Comparison of ENCODE assay signal across 36 cellular contexts in genomic region chr1:234430691-234431090, GRCh38. TPM values are rescaled to one million over a fixed set of nuclear protein-coding genes. Genes with fewer than 3 reads are reported as not detected.
DNase-seq lines count a peak whose midpoint lies in the region; ATAC-seq, FAIRE-seq and TF ChIP-seq lines count a peak whose summit lies in the region.
"Had no signal": no experiment of that assay in that cellular context is flagged by ENCODE, and none has a peak within 500 bp of the region (broad histone marks: within the 10 kb centered on the region; RNA-seq: fewer than 3 reads in every experiment).

No MANE protein-coding gene starts in this region.

- no peaks in the 10 kb centered on the region for H3K27me3 Mint-ChIP-seq in activated T-helper 17 cell treated with anti-CD3 and anti-CD28 coated beads, Interleukin-2, amount 50 U/mL, for 72 hours
- no peaks in the 10 kb centered on the region for H3K27me3 Mint-ChIP-seq in activated naive CD4-positive, alpha-beta T cell treated with anti-CD3 and anti-CD28 coated beads, Interleukin-2, amount 10 ng/mL, durations not matched to agents 7 days and 5 days
- H3K27me3 Mint-ChIP-seq: B cell; CD4-positive, alpha-beta memory T cell; CD4-positive, alpha-beta T cell; CD4-positive, CD25-positive, alpha-beta regulatory T cell; CD8-positive, alpha-beta memory T cell had no signal

- no peaks in the 10 kb centered on the region for H3K79me2 ChIP-seq in HepG2 (ENCODE audit: insufficient read depth, low read length)
- H3K79me2 ChIP-seq in K562 (ENCODE audit: control insufficient read depth, insufficient read depth, low read length): no peaks in the 10 kb centered on the region
- no peaks in the 10 kb centered on the region for H3K79me2 ChIP-seq in endothelial cell of umbilical vein (ENCODE audit: control insufficient read depth, insufficient read depth, low read length)

- POLR2A ChIA-PET in HepG2 (lab: Yijun Ruan, JAX) (no interaction called here), K562 (lab: Yijun Ruan, JAX) (interaction anchor here (0.7 to 1.0 kb wide), 3 partner anchors 10 to 57 kb away, joined by 3 read pairs; no protein-coding TSS in a partner anchor), endothelial cell of umbilical vein (lab: Charles Lee) (no interaction called here)

- peak overlapping the region; percentile 67 for H3K27ac Mint-ChIP-seq in activated T-helper 17 cell treated with anti-CD3 and anti-CD28 coated beads, Interleukin-2, amount 50 U/mL, for 72 hours
- no peak overlapping the region for H3K27ac Mint-ChIP-seq in activated naive CD4-positive, alpha-beta T cell treated with anti-CD3 and anti-CD28 coated beads, Interleukin-2, amount 10 ng/mL, durations not matched to agents 7 days and 5 days
- H3K27ac Mint-ChIP-seq: B cell; CD4-positive, alpha-beta T cell; CD8-positive, alpha-beta memory T cell; CD8-positive, alpha-beta T cell had no signal

- no peak overlapping the region for H3K4me3 Mint-ChIP-seq in activated T-helper 17 cell treated with anti-CD3 and anti-CD28 coated beads, Interleukin-2, amount 50 U/mL, for 72 hours
- H3K4me3 Mint-ChIP-seq in activated naive CD4-positive, alpha-beta T cell treated with anti-CD3 and anti-CD28 coated beads, Interleukin-2, amount 10 ng/mL, durations not matched to agents 7 days and 5 days: no peak overlapping the region
- H3K4me3 Mint-ChIP-seq: B cell; CD14-positive monocyte; CD4-positive, alpha-beta memory T cell; CD4-positive, alpha-beta T cell; CD4-positive, CD25-positive, alpha-beta regulatory T cell; CD8-positive, alpha-beta memory T cell; CD8-positive, alpha-beta T cell had no signal

- ATAC-seq in HepG2: no peak
- no peak for ATAC-seq in right lobe of liver
- no peak for ATAC-seq in activated T-helper 17 cell treated with anti-CD3 and anti-CD28 coated beads, Interleukin-2, amount 50 U/mL, for 72 hours (replicated peaks)
- ATAC-seq in K562: no peak
- no peak for ATAC-seq in left lobe of liver
- ATAC-seq: A549; CD8-positive, alpha-beta T cell had no signal

- intact Hi-C loops in HepG2 (cut with micrococcal nuclease; ENCODE audit: unreplicated experiment) (no loop called here), right lobe of liver (cut with DNase I) (no loop called here), K562 (cut with micrococcal nuclease) (no loop called here), endothelial cell of umbilical vein (cut with micrococcal nuclease) (no loop called here)

- H3K4me3 ChIP-seq in HepG2 (replicated peaks in 1 of 3; ENCODE audit: insufficient read depth in 1 of 3, low read depth in 2 of 3, low read length in 3 of 3) (no peak overlapping the region), right lobe of liver (no peak overlapping the region), K562 (no peak overlapping the region), endothelial cell of umbilical vein (replicated peaks in 1 of 3; ENCODE audit: insufficient read depth in 1 of 3, low read depth in 1 of 3, low read length in 3 of 3) (no peak overlapping the region)
- H3K4me3 ChIP-seq: A549; BLaER1; BLaER1 treated with 17β-estradiol and CSF1 and Interleukin-3, amounts not matched to agents 10 nM and 100 nM had no signal

- no peak overlapping the region for H3K4me2 ChIP-seq in HepG2 (ENCODE audit: low read depth, low read length)
- no peak overlapping the region for H3K4me2 ChIP-seq in K562 (ENCODE audit: insufficient read depth, low read length)
- peak overlapping the region; percentile 59 for H3K4me2 ChIP-seq in endothelial cell of umbilical vein (ENCODE audit: insufficient read depth, low read length)
- H3K4me2 ChIP-seq: A549, BLaER1 had no signal

- H3K27ac ChIP-seq in HepG2 (ENCODE audit: extremely low read length, insufficient read depth, low read length) (no peak overlapping the region), right lobe of liver (no peak overlapping the region), K562 (ENCODE audit: extremely low read depth, low read depth, low read length) (no peak overlapping the region), endothelial cell of umbilical vein (ENCODE audit: insufficient read depth, low read depth, low read length) (no peak overlapping the region)
- H3K27ac ChIP-seq: 22Rv1; A549; BLaER1; BLaER1 treated with 17β-estradiol and CSF1 and Interleukin-3, amounts not matched to agents 10 nM and 100 nM; C4-2B had no signal

- WGBS in HepG2 (ENCODE audit: low lambda C conversion rate): 97% methylated on average over 5 of the region's 5 CpGs
- WGBS in right lobe of liver (ENCODE audit: insufficient coverage, low coverage, low lambda C conversion rate, missing lambda C conversion rate): 98% methylated on average over 5 of the region's 5 CpGs
- WGBS in K562 (ENCODE audit: insufficient coverage, low coverage, missing lambda C conversion rate): 64% methylated on average over 5 of the region's 5 CpGs

- no peaks in the 10 kb centered on the region for H4K20me1 ChIP-seq in HepG2 (ENCODE audit: insufficient read depth, low read length)
- H4K20me1 ChIP-seq in K562 (replicated peaks; ENCODE audit: control insufficient read depth, insufficient read depth, low read length): no peaks in the 10 kb centered on the region
- H4K20me1 ChIP-seq in endothelial cell of umbilical vein (replicated peaks; ENCODE audit: control insufficient read depth, extremely low read depth, insufficient read depth, low read length): no peaks in the 10 kb centered on the region
- H4K20me1 ChIP-seq: BLaER1 treated with 17β-estradiol and CSF1 and Interleukin-3, amounts not matched to agents 10 nM and 100 nM had no signal

- no peak for TF ChIP-seq RAD21 in HepG2 (CRISPR knock-in tag; IDR thresholded peaks at IDR 0.05)
- no peak for TF ChIP-seq RAD21 in K562 (CRISPR knock-in tag; conservative IDR thresholded peaks at IDR 0.05 in 1 of 2, IDR thresholded peaks at IDR 0.05 in 1 of 2)

- TF ChIP-seq CTCF in HepG2 (CRISPR knock-in tag; IDR thresholded peaks at IDR 0.05) (no peak), right lobe of liver (IDR thresholded peaks at IDR 0.05) (no peak), K562 (IDR thresholded peaks at IDR 0.05 in 2 of 3, conservative IDR thresholded peaks at IDR 0.05 in 1 of 3; ENCODE audit: insufficient read depth in 2 of 3, low read depth in 1 of 3, low read length in 3 of 3) (no peak), endothelial cell of umbilical vein (IDR thresholded peaks at IDR 0.05; ENCODE audit: extremely low read depth in 1 of 2, insufficient read depth in 1 of 2, low read depth in 1 of 2, low read length in 2 of 2) (no peak)

- FAIRE-seq in HepG2 (lab: Jason Lieb, UNC) (no peak), K562 (lab: Jason Lieb, UNC) (no peak), endothelial cell of umbilical vein (lab: Jason Lieb, UNC) (no peak)
- FAIRE-seq: A204.1, A549 had no signal

- dilution Hi-C loops in endothelial cell of umbilical vein (cut with MboI; ENCODE audit: extremely low pct_ligation_motif_present, low sequenced_read_pairs): no loop called here

- TF ChIP-seq POLR2A in HepG2 (IDR thresholded peaks at IDR 0.05; ENCODE audit: insufficient read depth in 1 of 2, low read depth in 2 of 2, low read length in 2 of 2) (no peak), right lobe of liver (IDR thresholded peaks at IDR 0.05) (no peak), K562 (conservative IDR thresholded peaks at IDR 0.05) (no peak), endothelial cell of umbilical vein (IDR thresholded peaks at IDR 0.05; ENCODE audit: low read depth, low read length) (no peak)

- CTCF ChIA-PET in HepG2 (lab: Yijun Ruan, JAX; ENCODE audit: low intra/inter-chr PET ratio, low total read pairs) (no interaction called here), K562 (lab: Yijun Ruan, JAX; ENCODE audit: low intra/inter-chr PET ratio) (interaction anchor here (0.7 kb wide), 1 partner anchor 674 kb away, joined by 3 read pairs; no protein-coding TSS in a partner anchor), endothelial cell of umbilical vein (lab: Charles Lee) (interaction anchor here (1.7 kb wide), 1 partner anchor 11 kb away, joined by 7 read pairs; no protein-coding TSS in a partner anchor)
- CTCF ChIA-PET in activated naive CD4-positive, alpha-beta T cell treated with anti-CD3 and anti-CD28 coated beads, Interleukin-2, amount 10 ng/mL, durations not matched to agents 7 days and 5 days (lab: Charles Lee): interaction anchor here (1.2 kb wide), 1 partner anchor 35 kb away, joined by 3 read pairs; no protein-coding TSS in a partner anchor

- DNase-seq in HepG2 (ENCODE audit: low spot score) (no peak), right lobe of liver (no peak), K562 (ENCODE audit: extremely low read depth in 1 of 4, low spot score in 3 of 4) (no peak), endothelial cell of umbilical vein (ENCODE audit: low read depth, low spot score) (no peak), left lobe of liver (ENCODE audit: low spot score) (no peak), NCI-H2081 treated with DMSO at 0.1 percent for 48 hours (lab: John Stamatoyannopoulos, UW) (no peak)
- DNase-seq in activated naive CD4-positive, alpha-beta T cell treated with anti-CD3 and anti-CD28 coated beads, Interleukin-2, amount 10 ng/mL, durations not matched to agents 7 days and 5 days: no peak
- DNase-seq: 8988T; ACHN; AML-193; BE2C; C1 segment of cervical spinal cord; Caco-2; Calu3; CD4-positive, alpha-beta memory T cell; CD4-positive, alpha-beta T cell; CD4-positive, CD25-positive, alpha-beta regulatory T cell; CD8-positive, alpha-beta memory T cell; CD8-positive, alpha-beta T cell; COR-L47; DMS 273 treated with DMSO at 0.1 percent for 48 hours; DMS153; DMS53; DMS79; DMS79 treated with DMSO at 0.1 percent for 48 hours; DND-41; EL had no signal

- H3K36me3 ChIP-seq in HepG2 (replicated peaks in 1 of 2; ENCODE audit: control insufficient read depth in 1 of 2, insufficient read depth in 2 of 2, low read length in 2 of 2): peaks cover 15 to 75% of the 10 kb centered on the region in 2 experiments
- H3K36me3 ChIP-seq in right lobe of liver: peaks cover 0 to 12% (median 7%) of the 10 kb centered on the region in 4 donors
- peaks cover 34% of the 10 kb centered on the region; the same call in 1 of the 3 replicates for H3K36me3 ChIP-seq in K562 (ENCODE audit: control insufficient read depth, insufficient read depth, low read length)
- H3K36me3 ChIP-seq in endothelial cell of umbilical vein (ENCODE audit: control insufficient read depth in 2 of 2, extremely low read depth in 1 of 2, insufficient read depth in 2 of 2, low read length in 2 of 2): no peaks in the 10 kb centered on the region

- no peak overlapping the region for H3K9ac ChIP-seq in HepG2 (ENCODE audit: insufficient read depth, low read depth, low read length)
- H3K9ac ChIP-seq in K562 (ENCODE audit: insufficient read depth in 1 of 2, low read depth in 2 of 2, low read length in 2 of 2): no peak overlapping the region
- no peak overlapping the region for H3K9ac ChIP-seq in endothelial cell of umbilical vein (replicated peaks; ENCODE audit: extremely low read depth, insufficient read depth, low read length)
- H3K9ac ChIP-seq: BLaER1; BLaER1 treated with 17β-estradiol and CSF1 and Interleukin-3, amounts not matched to agents 10 nM and 100 nM had no signal

- H3K9me3 ChIP-seq in HepG2 (ENCODE audit: low read length) (no peaks in the 10 kb centered on the region), right lobe of liver (no peaks in the 10 kb centered on the region), K562 (replicated peaks; ENCODE audit: control insufficient read depth, insufficient read depth, low read depth, low read length) (no peaks in the 10 kb centered on the region), endothelial cell of umbilical vein (replicated peaks; ENCODE audit: control insufficient read depth, insufficient read depth, low read length) (no peaks in the 10 kb centered on the region)
- H3K9me3 ChIP-seq: A549; BE2C; BLaER1; BLaER1 treated with 17β-estradiol and CSF1 and Interleukin-3, amounts not matched to agents 10 nM and 100 nM; Caco-2 had no signal

- in situ Hi-C loops in HepG2 (cut with HindIII; ENCODE audit: extremely low pct_ligation_motif_present, low pct_unique_long_range_greater_than_20kb) (no loop called here), K562 (cut with MboI) (no loop called here)

- no peak for TF ChIP-seq EP300 in HepG2 (IDR thresholded peaks at IDR 0.05; ENCODE audit: low read depth in 2 of 2, low read length in 2 of 2)
- no peak for TF ChIP-seq EP300 in HepG2 (CRISPR knock-in tag; IDR thresholded peaks at IDR 0.05; ENCODE audit: borderline replicate concordance)
- TF ChIP-seq EP300 in K562 (IDR thresholded peaks at IDR 0.05; ENCODE audit: low read length): no peak

- H3K4me1 ChIP-seq in HepG2 (ENCODE audit: insufficient read depth, low read length) (no peaks in the 10 kb centered on the region), right lobe of liver (no peaks in the 10 kb centered on the region), K562 (replicated peaks in 1 of 2; ENCODE audit: control insufficient read depth in 2 of 2, insufficient read depth in 2 of 2, low read length in 2 of 2) (peaks cover 0 to 11% of the 10 kb centered on the region in 2 experiments; a peak in 3 of 5 replicates), endothelial cell of umbilical vein (ENCODE audit: control insufficient read depth, extremely low read depth, insufficient read depth, low read length) (peaks cover 19% of the 10 kb centered on the region)
- H3K4me1 ChIP-seq: BE2C, BLaER1, Caco-2 had no signal

- H3K4me1 Mint-ChIP-seq in activated T-helper 17 cell treated with anti-CD3 and anti-CD28 coated beads, Interleukin-2, amount 50 U/mL, for 72 hours: peaks cover 6% of the 10 kb centered on the region
- H3K4me1 Mint-ChIP-seq in activated naive CD4-positive, alpha-beta T cell treated with anti-CD3 and anti-CD28 coated beads, Interleukin-2, amount 10 ng/mL, durations not matched to agents 7 days and 5 days: peaks cover 6% of the 10 kb centered on the region
- H3K4me1 Mint-ChIP-seq: CD4-positive, alpha-beta memory T cell; CD8-positive, alpha-beta memory T cell had no signal

- no peak overlapping the region for H2AFZ ChIP-seq in HepG2 (ENCODE audit: low read length)
- H2AFZ ChIP-seq in K562 (ENCODE audit: low read depth, low read length): no peak overlapping the region
- H2AFZ ChIP-seq in endothelial cell of umbilical vein (ENCODE audit: low read depth, low read length): no peak overlapping the region

- H3K9me1 ChIP-seq in K562 (ENCODE audit: control insufficient read depth, insufficient read depth, low read length) (no peaks in the 10 kb centered on the region), endothelial cell of umbilical vein (replicated peaks; ENCODE audit: control insufficient read depth, extremely low read depth, insufficient read depth, low read length) (no peaks in the 10 kb centered on the region)

- BruUV-seq in HepG2 (replicated peaks; lab: Mats Ljungman, UMichigan) (no TSS peak), K562 (replicated peaks; lab: Mats Ljungman, UMichigan) (no TSS peak), endothelial cell of umbilical vein (replicated peaks; lab: Mats Ljungman, UMichigan) (no TSS peak)

- peaks cover 93% of the 10 kb centered on the region for H3K36me3 Mint-ChIP-seq in activated T-helper 17 cell treated with anti-CD3 and anti-CD28 coated beads, Interleukin-2, amount 50 U/mL, for 72 hours (ENCODE audit: low read depth)
- peaks cover 51% of the 10 kb centered on the region for H3K36me3 Mint-ChIP-seq in activated naive CD4-positive, alpha-beta T cell treated with anti-CD3 and anti-CD28 coated beads, Interleukin-2, amount 10 ng/mL, durations not matched to agents 7 days and 5 days

- no peaks in the 10 kb centered on the region for H3K9me3 Mint-ChIP-seq in activated T-helper 17 cell treated with anti-CD3 and anti-CD28 coated beads, Interleukin-2, amount 50 U/mL, for 72 hours
- H3K9me3 Mint-ChIP-seq in activated naive CD4-positive, alpha-beta T cell treated with anti-CD3 and anti-CD28 coated beads, Interleukin-2, amount 10 ng/mL, durations not matched to agents 7 days and 5 days: no peaks in the 10 kb centered on the region
- H3K9me3 Mint-ChIP-seq: CD14-positive monocyte; CD4-positive, alpha-beta memory T cell; CD4-positive, alpha-beta T cell; CD8-positive, alpha-beta memory T cell; CD8-positive, alpha-beta T cell had no signal

- H3K27me3 ChIP-seq in HepG2 (ENCODE audit: control insufficient read depth in 1 of 2, insufficient read depth in 2 of 2, low read length in 2 of 2): no peaks in the 10 kb centered on the region
- H3K27me3 ChIP-seq in right lobe of liver: no peaks in the 10 kb centered on the region
- H3K27me3 ChIP-seq in K562 (ENCODE audit: control insufficient read depth in 2 of 2, insufficient read depth in 2 of 2, low read length in 2 of 2): no peaks in the 10 kb centered on the region
- H3K27me3 ChIP-seq in endothelial cell of umbilical vein (ENCODE audit: control insufficient read depth in 2 of 2, insufficient read depth in 2 of 2, low read length in 2 of 2): no peaks in the 10 kb centered on the region
- H3K27me3 ChIP-seq: BE2C; BLaER1; BLaER1 treated with 17β-estradiol and CSF1 and Interleukin-3, amounts not matched to agents 10 nM and 100 nM had no signal

RNA-seq across cellular contexts. Expression of gene TARBP1, which starts 48.3 kb away (rescaled TPM):
- total RNA-seq in HepG2 (2016; rRNA removed; fragmentation: Illumina TruSeq; extraction: Trizol): 31.0 and 37.7 TPM in 2 replicates
- total RNA-seq in HepG2 (2016; cell fraction: cytosol; rRNA removed; fragmentation: Illumina TruSeq; extraction: Trizol; ENCODE audit: low read depth): 8.0 and 10.9 TPM in 2 replicates
- total RNA-seq in HepG2 (2016; cell fraction: insoluble cytoplasmic fraction; rRNA removed; fragmentation: Illumina TruSeq; extraction: Trizol): 33.0 and 39.2 TPM in 2 replicates
- total RNA-seq in HepG2 (2016; cell fraction: membrane; rRNA removed; fragmentation: Illumina TruSeq; extraction: Trizol): 9.9 and 14.5 TPM in 2 replicates
- total RNA-seq in HepG2 (2016; cell fraction: nucleus; rRNA removed; fragmentation: Illumina TruSeq; extraction: Trizol): 49.3 and 51.0 TPM in 2 replicates
- polyA plus RNA-seq in HepG2 (2011; rRNA removed): 58.7 and 67.0 TPM in 2 replicates
- polyA plus RNA-seq in HepG2 (2011; cell fraction: cytosol; rRNA removed): 15.2 and 18.3 TPM in 2 replicates
- 127 and 145 TPM in 2 replicates for polyA plus RNA-seq in HepG2 (2011; cell fraction: nucleus; rRNA removed)
- polyA plus RNA-seq in HepG2 (2012): 31.2 and 34.3 TPM in 2 replicates
- 1.00 and 1.2 TPM in 2 replicates for polyA plus RNA-seq in HepG2 (2016; cell fraction: cytosol; fragmentation: Illumina TruSeq; extraction: Trizol; ENCODE audit: low read depth)
- 26.8 and 27.3 TPM in 2 replicates for polyA plus RNA-seq in HepG2 (2016; cell fraction: insoluble cytoplasmic fraction; fragmentation: Illumina TruSeq; extraction: Trizol; ENCODE audit: low read depth)
- polyA plus RNA-seq in HepG2 (2016; cell fraction: membrane; fragmentation: Illumina TruSeq; extraction: Trizol; ENCODE audit: low read depth): 3.6 and 4.1 TPM in 2 replicates
- 121 and 134 TPM in 2 replicates for polyA plus RNA-seq in HepG2 (2016; cell fraction: nucleus; fragmentation: Illumina TruSeq; extraction: Trizol; ENCODE audit: insufficient read depth, low read depth)
- 15.4 and 29.8 TPM in 2 replicates for polyA minus RNA-seq in HepG2 (2011; rRNA and poly(A)+ RNA removed; ENCODE audit: low replicate concordance)
- polyA minus RNA-seq in HepG2 (2011; cell fraction: cytosol; rRNA and poly(A)+ RNA removed): 10.9 and 11.5 TPM in 2 replicates
- polyA minus RNA-seq in HepG2 (2011; cell fraction: nucleus; rRNA and poly(A)+ RNA removed): 73.5 and 78.7 TPM in 2 replicates
- total RNA-seq in right lobe of liver: 10 to 100 TPM in 2 of 6 experiments, 1 to 10 TPM in 4; 7.2 to 16.7 (median 8.0) TPM
- 10 to 100 TPM; 20.7 to 22.2 TPM for total RNA-seq in activated T-helper 17 cell treated with anti-CD3 and anti-CD28 coated beads, Interleukin-2, amount 50 U/mL, for 72 hours
- total RNA-seq in K562 (2011; cell fraction: chromatin; rRNA removed; ENCODE audit: low replicate concordance): 26.2 and 82.6 TPM in 2 replicates
- 15.0 and 20.9 TPM in 2 replicates for total RNA-seq in K562 (2011; cell fraction: nucleolus; rRNA removed)
- total RNA-seq in K562 (2011; cell fraction: nucleoplasm; rRNA removed): 28.7 and 45.3 TPM in 2 replicates
- 15.3 and 16.1 TPM in 2 replicates for total RNA-seq in K562 (2014; rRNA removed)
- 25.0 and 28.0 TPM in 2 replicates for total RNA-seq in K562 (2014; rRNA removed; fragmentation: Illumina TruSeq; extraction: Trizol)
- total RNA-seq in K562 (2015; rRNA removed; fragmentation: Illumina TruSeq; extraction: Trizol): 23.1 and 26.5 TPM in 2 replicates
- total RNA-seq in K562 (2021): 15.6 and 18.6 TPM in 2 replicates
- 48.0 and 66.5 TPM in 2 replicates for polyA plus RNA-seq in K562 (2011; rRNA removed)
- 12.4 and 31.8 TPM in 2 replicates for polyA plus RNA-seq in K562 (2011; cell fraction: cytosol; rRNA removed)
- polyA plus RNA-seq in K562 (2011; cell fraction: nucleus; rRNA removed): 84.2 and 119 TPM in 2 replicates
- 14.6 and 30.8 TPM in 2 replicates for polyA plus RNA-seq in K562 (2012)
- polyA plus RNA-seq in K562 (2014; fragmentation: Illumina TruSeq; extraction: Trizol): 20.5 and 22.9 TPM in 2 replicates
- polyA plus RNA-seq in K562 (2014; fragmentation: Nextera tagmentation; extraction: Ambion mirVana): 10 to 100 TPM in 1 of 2 experiments, 1 to 10 TPM in 1; 8.8 to 10.4 TPM
- 24.3 and 29.5 TPM in 2 replicates for polyA plus RNA-seq in K562 (2014; rRNA removed)
- polyA minus RNA-seq in K562 (2011; rRNA and poly(A)+ RNA removed): 27.7 and 45.5 TPM in 2 replicates
- polyA minus RNA-seq in K562 (2011; cell fraction: cytosol; rRNA and poly(A)+ RNA removed): 10.1 and 19.2 TPM in 2 replicates
- 19.0 and 38.9 TPM in 2 replicates for polyA minus RNA-seq in K562 (2011; cell fraction: nucleus; rRNA and poly(A)+ RNA removed)
- 21.0 and 23.4 TPM in 2 replicates for total RNA-seq in endothelial cell of umbilical vein
- polyA plus RNA-seq in endothelial cell of umbilical vein: 17.3 and 20.4 TPM in 2 replicates
- polyA plus RNA-seq in endothelial cell of umbilical vein (2011; cell fraction: cytosol; rRNA removed): 13.1 and 14.5 TPM in 2 replicates
- polyA plus RNA-seq in endothelial cell of umbilical vein (2011; cell fraction: nucleus; rRNA removed): 110 and 116 TPM in 2 replicates
- 17.4 and 18.0 TPM in 2 replicates for polyA plus RNA-seq in endothelial cell of umbilical vein (2012)
- polyA minus RNA-seq in endothelial cell of umbilical vein: 21.2 and 27.0 TPM in 2 replicates
- polyA minus RNA-seq in endothelial cell of umbilical vein (2011; cell fraction: cytosol; rRNA and poly(A)+ RNA removed): 14.7 TPM
- polyA minus RNA-seq in endothelial cell of umbilical vein (2011; cell fraction: nucleus; rRNA and poly(A)+ RNA removed): 22.8 and 30.0 TPM in 2 replicates
- total RNA-seq in left lobe of liver: 7.8 TPM

RNA-seq across cellular contexts. Expression of gene COA6, which starts 57.4 kb away (rescaled TPM):
- 104 and 158 TPM in 2 replicates for total RNA-seq in HepG2 (2016; rRNA removed; fragmentation: Illumina TruSeq; extraction: Trizol)
- 65.3 and 66.5 TPM in 2 replicates for total RNA-seq in HepG2 (2016; cell fraction: cytosol; rRNA removed; fragmentation: Illumina TruSeq; extraction: Trizol; ENCODE audit: low read depth)
- 117 and 175 TPM in 2 replicates for total RNA-seq in HepG2 (2016; cell fraction: insoluble cytoplasmic fraction; rRNA removed; fragmentation: Illumina TruSeq; extraction: Trizol)
- 73.2 and 76.4 TPM in 2 replicates for total RNA-seq in HepG2 (2016; cell fraction: membrane; rRNA removed; fragmentation: Illumina TruSeq; extraction: Trizol)
- total RNA-seq in HepG2 (2016; cell fraction: nucleus; rRNA removed; fragmentation: Illumina TruSeq; extraction: Trizol): 44.6 and 50.4 TPM in 2 replicates
- 29.1 and 32.4 TPM in 2 replicates for polyA plus RNA-seq in HepG2 (2011; rRNA removed)
- 37.1 and 37.6 TPM in 2 replicates for polyA plus RNA-seq in HepG2 (2011; cell fraction: cytosol; rRNA removed)
- polyA plus RNA-seq in HepG2 (2011; cell fraction: nucleus; rRNA removed): 12.7 and 13.3 TPM in 2 replicates
- 49.6 and 68.8 TPM in 2 replicates for polyA plus RNA-seq in HepG2 (2012)
- polyA plus RNA-seq in HepG2 (2016; cell fraction: cytosol; fragmentation: Illumina TruSeq; extraction: Trizol; ENCODE audit: low read depth): 84.3 and 106 TPM in 2 replicates
- 196 and 215 TPM in 2 replicates for polyA plus RNA-seq in HepG2 (2016; cell fraction: insoluble cytoplasmic fraction; fragmentation: Illumina TruSeq; extraction: Trizol; ENCODE audit: low read depth)
- 84.2 and 92.6 TPM in 2 replicates for polyA plus RNA-seq in HepG2 (2016; cell fraction: membrane; fragmentation: Illumina TruSeq; extraction: Trizol; ENCODE audit: low read depth)
- 92.2 and 92.5 TPM in 2 replicates for polyA plus RNA-seq in HepG2 (2016; cell fraction: nucleus; fragmentation: Illumina TruSeq; extraction: Trizol; ENCODE audit: insufficient read depth, low read depth)
- polyA minus RNA-seq in HepG2 (2011; rRNA and poly(A)+ RNA removed; ENCODE audit: low replicate concordance): 12.7 and 15.1 TPM in 2 replicates
- polyA minus RNA-seq in HepG2 (2011; cell fraction: cytosol; rRNA and poly(A)+ RNA removed): 16.5 and 16.7 TPM in 2 replicates
- 12.4 and 16.9 TPM in 2 replicates for polyA minus RNA-seq in HepG2 (2011; cell fraction: nucleus; rRNA and poly(A)+ RNA removed)
- 10 to 100 TPM; 12.8 to 29.3 (median 16.2) TPM for total RNA-seq in right lobe of liver
- 10 to 100 TPM; 55.6 to 76.4 TPM for total RNA-seq in activated T-helper 17 cell treated with anti-CD3 and anti-CD28 coated beads, Interleukin-2, amount 50 U/mL, for 72 hours
- 11.0 and 11.3 TPM in 2 replicates for total RNA-seq in K562 (2011; cell fraction: chromatin; rRNA removed; ENCODE audit: low replicate concordance)
- total RNA-seq in K562 (2011; cell fraction: nucleolus; rRNA removed): 18.5 and 22.6 TPM in 2 replicates
- total RNA-seq in K562 (2011; cell fraction: nucleoplasm; rRNA removed): 18.0 and 19.1 TPM in 2 replicates
- 92.1 and 131 TPM in 2 replicates for total RNA-seq in K562 (2014; rRNA removed)
- 134 and 151 TPM in 2 replicates for total RNA-seq in K562 (2014; rRNA removed; fragmentation: Illumina TruSeq; extraction: Trizol)
- 155 and 158 TPM in 2 replicates for total RNA-seq in K562 (2015; rRNA removed; fragmentation: Illumina TruSeq; extraction: Trizol)
- 102 and 112 TPM in 2 replicates for total RNA-seq in K562 (2021)
- 50.3 and 77.7 TPM in 2 replicates for polyA plus RNA-seq in K562 (2011; rRNA removed)
- polyA plus RNA-seq in K562 (2011; cell fraction: cytosol; rRNA removed): 36.7 and 39.3 TPM in 2 replicates
- polyA plus RNA-seq in K562 (2011; cell fraction: nucleus; rRNA removed): 17.7 and 23.9 TPM in 2 replicates
- polyA plus RNA-seq in K562 (2012): 96.2 and 170 TPM in 2 replicates
- 91.5 and 119 TPM in 2 replicates for polyA plus RNA-seq in K562 (2014; fragmentation: Illumina TruSeq; extraction: Trizol)
- polyA plus RNA-seq in K562 (2014; fragmentation: Nextera tagmentation; extraction: Ambion mirVana): 100 to 1,000 TPM; 171 to 187 TPM
- 172 and 190 TPM in 2 replicates for polyA plus RNA-seq in K562 (2014; rRNA removed)
- polyA minus RNA-seq in K562 (2011; rRNA and poly(A)+ RNA removed): 12.1 and 12.6 TPM in 2 replicates
- polyA minus RNA-seq in K562 (2011; cell fraction: cytosol; rRNA and poly(A)+ RNA removed): 16.4 and 25.5 TPM in 2 replicates
- 15.6 and 20.1 TPM in 2 replicates for polyA minus RNA-seq in K562 (2011; cell fraction: nucleus; rRNA and poly(A)+ RNA removed)
- 34.2 and 42.7 TPM in 2 replicates for total RNA-seq in endothelial cell of umbilical vein
- 15.7 and 22.2 TPM in 2 replicates for polyA plus RNA-seq in endothelial cell of umbilical vein
- polyA plus RNA-seq in endothelial cell of umbilical vein (2011; cell fraction: cytosol; rRNA removed): 23.1 and 24.0 TPM in 2 replicates
- 8.5 and 9.3 TPM in 2 replicates for polyA plus RNA-seq in endothelial cell of umbilical vein (2011; cell fraction: nucleus; rRNA removed)
- polyA plus RNA-seq in endothelial cell of umbilical vein (2012): 39.8 and 49.0 TPM in 2 replicates
- polyA minus RNA-seq in endothelial cell of umbilical vein: 7.2 and 7.9 TPM in 2 replicates
- 33.0 TPM for polyA minus RNA-seq in endothelial cell of umbilical vein (2011; cell fraction: cytosol; rRNA and poly(A)+ RNA removed)
- 3.3 and 5.6 TPM in 2 replicates for polyA minus RNA-seq in endothelial cell of umbilical vein (2011; cell fraction: nucleus; rRNA and poly(A)+ RNA removed)
- total RNA-seq in left lobe of liver: 11.5 TPM

Comparison
In these comparisons a context has a peak if more than half of its experiments do, and no peak if none do; other contexts are left out.
1. Of the 241 proteins assayed by ChIP-seq in both HepG2 and K562: peak only in HepG2: none; only in K562: HDAC2 and KDM1A; in both: none; in neither: 239.